In the genomic region with DNA sequence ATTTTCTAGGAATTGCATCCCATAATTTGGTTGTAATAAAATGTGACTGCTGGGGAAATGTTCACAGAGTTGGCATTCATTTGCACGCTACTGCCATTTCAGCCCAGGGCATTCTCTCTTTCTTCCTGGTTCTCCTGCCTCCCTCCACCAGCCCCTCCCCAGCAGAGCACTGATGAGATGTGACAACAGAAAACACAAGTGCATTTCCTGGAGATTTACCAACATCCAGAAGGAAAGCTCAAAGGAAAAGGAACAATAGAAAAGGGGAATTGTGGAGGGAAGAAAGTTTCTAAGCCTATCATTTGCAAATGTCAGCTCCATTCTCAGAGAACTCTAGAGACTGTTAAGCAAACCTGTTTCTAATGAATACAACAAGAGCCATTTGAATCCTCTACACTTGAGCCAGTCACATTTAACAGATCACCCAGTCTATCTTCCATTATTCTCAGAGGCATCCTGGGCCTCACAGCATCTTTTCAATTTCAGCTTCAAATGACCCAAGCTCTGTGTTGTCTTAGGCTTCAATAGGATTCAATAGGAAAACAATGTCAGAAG, we compare ENCODE assay signal across 1 cellular context.
TF ChIP-seq lines count a peak whose summit lies in the region.

No MANE protein-coding gene starts in this region.

TF ChIP-seq in WTC11, 78 proteins besides CTCF, POLR2A, EP300 and RAD21 (continued from another document):
- TF ChIP-seq, protein P1, sequence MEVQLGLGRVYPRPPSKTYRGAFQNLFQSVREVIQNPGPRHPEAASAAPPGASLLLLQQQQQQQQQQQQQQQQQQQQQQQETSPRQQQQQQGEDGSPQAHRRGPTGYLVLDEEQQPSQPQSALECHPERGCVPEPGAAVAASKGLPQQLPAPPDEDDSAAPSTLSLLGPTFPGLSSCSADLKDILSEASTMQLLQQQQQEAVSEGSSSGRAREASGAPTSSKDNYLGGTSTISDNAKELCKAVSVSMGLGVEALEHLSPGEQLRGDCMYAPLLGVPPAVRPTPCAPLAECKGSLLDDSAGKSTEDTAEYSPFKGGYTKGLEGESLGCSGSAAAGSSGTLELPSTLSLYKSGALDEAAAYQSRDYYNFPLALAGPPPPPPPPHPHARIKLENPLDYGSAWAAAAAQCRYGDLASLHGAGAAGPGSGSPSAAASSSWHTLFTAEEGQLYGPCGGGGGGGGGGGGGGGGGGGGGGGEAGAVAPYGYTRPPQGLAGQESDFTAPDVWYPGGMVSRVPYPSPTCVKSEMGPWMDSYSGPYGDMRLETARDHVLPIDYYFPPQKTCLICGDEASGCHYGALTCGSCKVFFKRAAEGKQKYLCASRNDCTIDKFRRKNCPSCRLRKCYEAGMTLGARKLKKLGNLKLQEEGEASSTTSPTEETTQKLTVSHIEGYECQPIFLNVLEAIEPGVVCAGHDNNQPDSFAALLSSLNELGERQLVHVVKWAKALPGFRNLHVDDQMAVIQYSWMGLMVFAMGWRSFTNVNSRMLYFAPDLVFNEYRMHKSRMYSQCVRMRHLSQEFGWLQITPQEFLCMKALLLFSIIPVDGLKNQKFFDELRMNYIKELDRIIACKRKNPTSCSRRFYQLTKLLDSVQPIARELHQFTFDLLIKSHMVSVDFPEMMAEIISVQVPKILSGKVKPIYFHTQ (CRISPR knock-in tag; IDR thresholded peaks at IDR 0.05) = no peak
- TF ChIP-seq SP1 (CRISPR knock-in tag; conservative IDR thresholded peaks at IDR 0.05) = no peak
- no peak for TF ChIP-seq NFATC4 (CRISPR knock-in tag; IDR thresholded peaks at IDR 0.05)
- no peak for TF ChIP-seq GABPB1 (CRISPR knock-in tag; IDR thresholded peaks at IDR 0.05)
- no peak for TF ChIP-seq NFE2L1 (CRISPR knock-in tag; IDR thresholded peaks at IDR 0.05)
- TF ChIP-seq, protein P2, sequence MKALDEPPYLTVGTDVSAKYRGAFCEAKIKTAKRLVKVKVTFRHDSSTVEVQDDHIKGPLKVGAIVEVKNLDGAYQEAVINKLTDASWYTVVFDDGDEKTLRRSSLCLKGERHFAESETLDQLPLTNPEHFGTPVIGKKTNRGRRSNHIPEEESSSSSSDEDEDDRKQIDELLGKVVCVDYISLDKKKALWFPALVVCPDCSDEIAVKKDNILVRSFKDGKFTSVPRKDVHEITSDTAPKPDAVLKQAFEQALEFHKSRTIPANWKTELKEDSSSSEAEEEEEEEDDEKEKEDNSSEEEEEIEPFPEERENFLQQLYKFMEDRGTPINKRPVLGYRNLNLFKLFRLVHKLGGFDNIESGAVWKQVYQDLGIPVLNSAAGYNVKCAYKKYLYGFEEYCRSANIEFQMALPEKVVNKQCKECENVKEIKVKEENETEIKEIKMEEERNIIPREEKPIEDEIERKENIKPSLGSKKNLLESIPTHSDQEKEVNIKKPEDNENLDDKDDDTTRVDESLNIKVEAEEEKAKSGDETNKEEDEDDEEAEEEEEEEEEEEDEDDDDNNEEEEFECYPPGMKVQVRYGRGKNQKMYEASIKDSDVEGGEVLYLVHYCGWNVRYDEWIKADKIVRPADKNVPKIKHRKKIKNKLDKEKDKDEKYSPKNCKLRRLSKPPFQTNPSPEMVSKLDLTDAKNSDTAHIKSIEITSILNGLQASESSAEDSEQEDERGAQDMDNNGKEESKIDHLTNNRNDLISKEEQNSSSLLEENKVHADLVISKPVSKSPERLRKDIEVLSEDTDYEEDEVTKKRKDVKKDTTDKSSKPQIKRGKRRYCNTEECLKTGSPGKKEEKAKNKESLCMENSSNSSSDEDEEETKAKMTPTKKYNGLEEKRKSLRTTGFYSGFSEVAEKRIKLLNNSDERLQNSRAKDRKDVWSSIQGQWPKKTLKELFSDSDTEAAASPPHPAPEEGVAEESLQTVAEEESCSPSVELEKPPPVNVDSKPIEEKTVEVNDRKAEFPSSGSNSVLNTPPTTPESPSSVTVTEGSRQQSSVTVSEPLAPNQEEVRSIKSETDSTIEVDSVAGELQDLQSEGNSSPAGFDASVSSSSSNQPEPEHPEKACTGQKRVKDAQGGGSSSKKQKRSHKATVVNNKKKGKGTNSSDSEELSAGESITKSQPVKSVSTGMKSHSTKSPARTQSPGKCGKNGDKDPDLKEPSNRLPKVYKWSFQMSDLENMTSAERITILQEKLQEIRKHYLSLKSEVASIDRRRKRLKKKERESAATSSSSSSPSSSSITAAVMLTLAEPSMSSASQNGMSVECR (CRISPR knock-in tag; IDR thresholded peaks at IDR 0.05; ENCODE audit: borderline replicate concordance) = no peak
- no peak for TF ChIP-seq ZNF671 (CRISPR knock-in tag; IDR thresholded peaks at IDR 0.05)
- TF ChIP-seq, protein P3, sequence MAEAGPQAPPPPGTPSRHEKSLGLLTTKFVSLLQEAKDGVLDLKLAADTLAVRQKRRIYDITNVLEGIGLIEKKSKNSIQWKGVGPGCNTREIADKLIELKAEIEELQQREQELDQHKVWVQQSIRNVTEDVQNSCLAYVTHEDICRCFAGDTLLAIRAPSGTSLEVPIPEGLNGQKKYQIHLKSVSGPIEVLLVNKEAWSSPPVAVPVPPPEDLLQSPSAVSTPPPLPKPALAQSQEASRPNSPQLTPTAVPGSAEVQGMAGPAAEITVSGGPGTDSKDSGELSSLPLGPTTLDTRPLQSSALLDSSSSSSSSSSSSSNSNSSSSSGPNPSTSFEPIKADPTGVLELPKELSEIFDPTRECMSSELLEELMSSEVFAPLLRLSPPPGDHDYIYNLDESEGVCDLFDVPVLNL (CRISPR knock-in tag; IDR thresholded peaks at IDR 0.05; ENCODE audit: borderline replicate concordance, low read depth) = no peak
- TF ChIP-seq SOX15 (CRISPR knock-in tag; IDR thresholded peaks at IDR 0.05) = no peak
- TF ChIP-seq, protein P4, sequence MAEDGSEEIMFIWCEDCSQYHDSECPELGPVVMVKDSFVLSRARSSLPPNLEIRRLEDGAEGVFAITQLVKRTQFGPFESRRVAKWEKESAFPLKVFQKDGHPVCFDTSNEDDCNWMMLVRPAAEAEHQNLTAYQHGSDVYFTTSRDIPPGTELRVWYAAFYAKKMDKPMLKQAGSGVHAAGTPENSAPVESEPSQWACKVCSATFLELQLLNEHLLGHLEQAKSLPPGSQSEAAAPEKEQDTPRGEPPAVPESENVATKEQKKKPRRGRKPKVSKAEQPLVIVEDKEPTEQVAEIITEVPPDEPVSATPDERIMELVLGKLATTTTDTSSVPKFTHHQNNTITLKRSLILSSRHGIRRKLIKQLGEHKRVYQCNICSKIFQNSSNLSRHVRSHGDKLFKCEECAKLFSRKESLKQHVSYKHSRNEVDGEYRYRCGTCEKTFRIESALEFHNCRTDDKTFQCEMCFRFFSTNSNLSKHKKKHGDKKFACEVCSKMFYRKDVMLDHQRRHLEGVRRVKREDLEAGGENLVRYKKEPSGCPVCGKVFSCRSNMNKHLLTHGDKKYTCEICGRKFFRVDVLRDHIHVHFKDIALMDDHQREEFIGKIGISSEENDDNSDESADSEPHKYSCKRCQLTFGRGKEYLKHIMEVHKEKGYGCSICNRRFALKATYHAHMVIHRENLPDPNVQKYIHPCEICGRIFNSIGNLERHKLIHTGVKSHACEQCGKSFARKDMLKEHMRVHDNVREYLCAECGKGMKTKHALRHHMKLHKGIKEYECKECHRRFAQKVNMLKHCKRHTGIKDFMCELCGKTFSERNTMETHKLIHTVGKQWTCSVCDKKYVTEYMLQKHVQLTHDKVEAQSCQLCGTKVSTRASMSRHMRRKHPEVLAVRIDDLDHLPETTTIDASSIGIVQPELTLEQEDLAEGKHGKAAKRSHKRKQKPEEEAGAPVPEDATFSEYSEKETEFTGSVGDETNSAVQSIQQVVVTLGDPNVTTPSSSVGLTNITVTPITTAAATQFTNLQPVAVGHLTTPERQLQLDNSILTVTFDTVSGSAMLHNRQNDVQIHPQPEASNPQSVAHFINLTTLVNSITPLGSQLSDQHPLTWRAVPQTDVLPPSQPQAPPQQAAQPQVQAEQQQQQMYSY (CRISPR knock-in tag; IDR thresholded peaks at IDR 0.05) = no peak
